In the genomic region with DNA sequence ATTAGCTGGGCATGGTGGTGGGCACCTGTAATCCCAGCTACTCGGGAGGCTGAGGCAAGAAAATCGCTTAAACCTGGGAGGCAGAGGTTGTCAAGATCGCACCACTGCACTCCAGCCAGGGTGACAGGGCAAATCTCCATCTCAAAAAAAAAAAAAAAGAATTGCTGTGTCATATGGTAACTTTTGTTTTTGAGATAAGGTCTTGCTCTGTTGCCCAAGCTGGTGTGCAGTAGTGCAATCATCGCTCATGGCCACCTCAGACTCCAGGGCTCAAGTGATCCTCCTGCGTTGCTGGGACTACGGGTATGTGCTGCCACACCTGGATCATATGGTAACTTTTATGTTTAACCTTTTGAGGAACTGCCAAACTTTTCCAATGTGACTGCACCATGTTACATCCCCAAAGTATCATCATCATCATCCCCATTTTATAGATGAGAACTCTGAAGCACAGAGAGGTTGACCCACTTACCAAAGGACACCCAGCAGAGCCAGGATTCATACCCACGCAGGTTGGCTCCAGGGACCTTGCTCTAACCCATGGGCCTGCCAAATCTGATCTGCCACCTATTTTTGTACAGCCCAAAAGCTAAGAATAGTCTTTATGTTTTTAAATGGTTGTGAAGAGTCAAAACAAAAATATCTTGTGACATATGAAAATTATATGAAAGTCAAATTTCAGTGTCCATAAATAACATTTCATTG, we compare ENCODE assay signal across 1 cellular context.
TF ChIP-seq lines count a peak whose summit lies in the region.

No MANE protein-coding gene starts in this region.

TF ChIP-seq in K562, 482 proteins besides CTCF, POLR2A, EP300 and RAD21 (continued from another document and continues in another):
- TF ChIP-seq, protein P1, sequence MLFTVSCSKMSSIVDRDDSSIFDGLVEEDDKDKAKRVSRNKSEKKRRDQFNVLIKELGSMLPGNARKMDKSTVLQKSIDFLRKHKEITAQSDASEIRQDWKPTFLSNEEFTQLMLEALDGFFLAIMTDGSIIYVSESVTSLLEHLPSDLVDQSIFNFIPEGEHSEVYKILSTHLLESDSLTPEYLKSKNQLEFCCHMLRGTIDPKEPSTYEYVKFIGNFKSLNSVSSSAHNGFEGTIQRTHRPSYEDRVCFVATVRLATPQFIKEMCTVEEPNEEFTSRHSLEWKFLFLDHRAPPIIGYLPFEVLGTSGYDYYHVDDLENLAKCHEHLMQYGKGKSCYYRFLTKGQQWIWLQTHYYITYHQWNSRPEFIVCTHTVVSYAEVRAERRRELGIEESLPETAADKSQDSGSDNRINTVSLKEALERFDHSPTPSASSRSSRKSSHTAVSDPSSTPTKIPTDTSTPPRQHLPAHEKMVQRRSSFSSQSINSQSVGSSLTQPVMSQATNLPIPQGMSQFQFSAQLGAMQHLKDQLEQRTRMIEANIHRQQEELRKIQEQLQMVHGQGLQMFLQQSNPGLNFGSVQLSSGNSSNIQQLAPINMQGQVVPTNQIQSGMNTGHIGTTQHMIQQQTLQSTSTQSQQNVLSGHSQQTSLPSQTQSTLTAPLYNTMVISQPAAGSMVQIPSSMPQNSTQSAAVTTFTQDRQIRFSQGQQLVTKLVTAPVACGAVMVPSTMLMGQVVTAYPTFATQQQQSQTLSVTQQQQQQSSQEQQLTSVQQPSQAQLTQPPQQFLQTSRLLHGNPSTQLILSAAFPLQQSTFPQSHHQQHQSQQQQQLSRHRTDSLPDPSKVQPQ (CRISPR knock-in tag; IDR thresholded peaks at IDR 0.05; ENCODE audit: borderline replicate concordance), result no peak
- TF ChIP-seq PTRF (tag; IDR thresholded peaks at IDR 0.05) (no peak), ZNF76 (CRISPR knock-in tag; IDR thresholded peaks at IDR 0.05; ENCODE audit: borderline replicate concordance) (no peak), FOXJ2 (tag; IDR thresholded peaks at IDR 0.05) (peak; percentile 76), EP400 (IDR thresholded peaks at IDR 0.05) (peak; percentile 47; the same call in 1 of the 2 replicates), EHMT2 (IDR thresholded peaks at IDR 0.05) (peak; percentile 77; the same call in 1 of the 2 replicates), MIER1 (IDR thresholded peaks at IDR 0.05; ENCODE audit: low read depth) (no peak), SRSF1 (IDR thresholded peaks at IDR 0.05; ENCODE audit: low read depth, low read length) (no peak), ZNF695 (CRISPR knock-in tag; IDR thresholded peaks at IDR 0.05) (no peak), ZNF707 (CRISPR knock-in tag; conservative IDR thresholded peaks at IDR 0.05) (no peak), LCOR (CRISPR knock-in tag; IDR thresholded peaks at IDR 0.05) (no peak), POU5F1 (IDR thresholded peaks at IDR 0.05; ENCODE audit: borderline replicate concordance, low read depth, low read length, partially characterized antibody) (no peak), ZNF124 (CRISPR knock-in tag; IDR thresholded peaks at IDR 0.05) (no peak), KLF1 (tag; IDR thresholded peaks at IDR 0.05) (no peak), ZNF224 (CRISPR knock-in tag; IDR thresholded peaks at IDR 0.05) (no peak), JUN (IDR thresholded peaks at IDR 0.05; ENCODE audit: borderline replicate concordance, low read depth, low read length) (peak; percentile 53; the same call in 1 of the 2 replicates), JUN (CRISPR knock-in tag; IDR thresholded peaks at IDR 0.05; ENCODE audit: borderline replicate concordance) (no peak), ZNF551 (CRISPR knock-in tag; IDR thresholded peaks at IDR 0.05) (no peak), PRPF4 (IDR thresholded peaks at IDR 0.05; ENCODE audit: insufficient read depth, low read depth, low read length, poor library complexity, severe bottlenecking) (no peak), YY1 (IDR thresholded peaks at IDR 0.05; ENCODE audit: borderline replicate concordance in 1 of 3, control insufficient read depth in 1 of 3, extremely low read depth in 1 of 3, insufficient read depth in 3 of 3, insufficient read length in 1 of 3, insufficient replicate concordance in 2 of 3, low read depth in 1 of 3, low read length in 2 of 3) (no peak), NFATC3 (IDR thresholded peaks at IDR 0.05) (no peak), ZNF780A (CRISPR knock-in tag; IDR thresholded peaks at IDR 0.05) (no peak), SREBF1 (IDR thresholded peaks at IDR 0.05; ENCODE audit: borderline replicate concordance, low read depth, low read length) (no peak), ELF2 (CRISPR knock-in tag; IDR thresholded peaks at IDR 0.05) (no peak), ZFPM2 (CRISPR knock-in tag; IDR thresholded peaks at IDR 0.05) (no peak), HDGF (IDR thresholded peaks at IDR 0.05) (peak; percentile 91), ADNP (tag; IDR thresholded peaks at IDR 0.05) (peak; percentile 99), NCOA1 (IDR thresholded peaks at IDR 0.05; ENCODE audit: low read depth) (0 out of 2 replicates have a peak, but pooled peaks have one; percentile 44), PCBP2 (IDR thresholded peaks at IDR 0.05; ENCODE audit: low read depth, low read length, poor library complexity, severe bottlenecking) (no peak), RBM34 (IDR thresholded peaks at IDR 0.05; ENCODE audit: borderline replicate concordance, insufficient read depth, low read length) (no peak), TBP (optimal IDR thresholded peaks at IDR 0.05; ENCODE audit: low read depth, low read length) (no peak), JUNB (CRISPR knock-in tag; conservative IDR thresholded peaks at IDR 0.05) (no peak), POLR3G (IDR thresholded peaks at IDR 0.05; ENCODE audit: extremely low read depth, insufficient read length, insufficient replicate concordance) (no peak), ZNF785 (CRISPR knock-in tag; IDR thresholded peaks at IDR 0.05) (no peak), ARID1B (IDR thresholded peaks at IDR 0.05) (peak; percentile 92), KDM1A (IDR thresholded peaks at IDR 0.05) (peak; percentile 82 to 96)
- TF ChIP-seq, protein P2, sequence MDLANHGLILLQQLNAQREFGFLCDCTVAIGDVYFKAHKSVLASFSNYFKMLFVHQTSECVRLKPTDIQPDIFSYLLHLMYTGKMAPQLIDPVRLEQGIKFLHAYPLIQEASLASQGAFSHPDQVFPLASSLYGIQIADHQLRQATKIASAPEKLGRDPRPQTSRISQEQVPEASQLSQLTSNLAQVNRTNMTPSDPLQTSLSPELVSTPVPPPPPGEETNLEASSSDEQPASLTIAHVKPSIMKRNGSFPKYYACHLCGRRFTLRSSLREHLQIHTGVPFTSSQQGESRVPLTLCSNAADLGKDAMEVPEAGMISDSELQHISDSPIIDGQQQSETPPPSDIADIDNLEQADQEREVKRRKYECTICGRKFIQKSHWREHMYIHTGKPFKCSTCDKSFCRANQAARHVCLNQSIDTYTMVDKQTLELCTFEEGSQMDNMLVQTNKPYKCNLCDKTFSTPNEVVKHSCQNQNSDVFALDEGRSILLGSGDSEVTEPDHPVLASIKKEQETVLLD (IDR thresholded peaks at IDR 0.05), result peak; percentile 21; the same call in 1 of the 2 replicates
- TF ChIP-seq, protein P3, sequence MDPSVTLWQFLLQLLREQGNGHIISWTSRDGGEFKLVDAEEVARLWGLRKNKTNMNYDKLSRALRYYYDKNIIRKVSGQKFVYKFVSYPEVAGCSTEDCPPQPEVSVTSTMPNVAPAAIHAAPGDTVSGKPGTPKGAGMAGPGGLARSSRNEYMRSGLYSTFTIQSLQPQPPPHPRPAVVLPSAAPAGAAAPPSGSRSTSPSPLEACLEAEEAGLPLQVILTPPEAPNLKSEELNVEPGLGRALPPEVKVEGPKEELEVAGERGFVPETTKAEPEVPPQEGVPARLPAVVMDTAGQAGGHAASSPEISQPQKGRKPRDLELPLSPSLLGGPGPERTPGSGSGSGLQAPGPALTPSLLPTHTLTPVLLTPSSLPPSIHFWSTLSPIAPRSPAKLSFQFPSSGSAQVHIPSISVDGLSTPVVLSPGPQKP (CRISPR knock-in tag; IDR thresholded peaks at IDR 0.05), result no peak
- TF ChIP-seq, protein P4, sequence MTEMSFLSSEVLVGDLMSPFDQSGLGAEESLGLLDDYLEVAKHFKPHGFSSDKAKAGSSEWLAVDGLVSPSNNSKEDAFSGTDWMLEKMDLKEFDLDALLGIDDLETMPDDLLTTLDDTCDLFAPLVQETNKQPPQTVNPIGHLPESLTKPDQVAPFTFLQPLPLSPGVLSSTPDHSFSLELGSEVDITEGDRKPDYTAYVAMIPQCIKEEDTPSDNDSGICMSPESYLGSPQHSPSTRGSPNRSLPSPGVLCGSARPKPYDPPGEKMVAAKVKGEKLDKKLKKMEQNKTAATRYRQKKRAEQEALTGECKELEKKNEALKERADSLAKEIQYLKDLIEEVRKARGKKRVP (CRISPR knock-in tag; IDR thresholded peaks at IDR 0.05), result no peak
- TF ChIP-seq, protein P5, sequence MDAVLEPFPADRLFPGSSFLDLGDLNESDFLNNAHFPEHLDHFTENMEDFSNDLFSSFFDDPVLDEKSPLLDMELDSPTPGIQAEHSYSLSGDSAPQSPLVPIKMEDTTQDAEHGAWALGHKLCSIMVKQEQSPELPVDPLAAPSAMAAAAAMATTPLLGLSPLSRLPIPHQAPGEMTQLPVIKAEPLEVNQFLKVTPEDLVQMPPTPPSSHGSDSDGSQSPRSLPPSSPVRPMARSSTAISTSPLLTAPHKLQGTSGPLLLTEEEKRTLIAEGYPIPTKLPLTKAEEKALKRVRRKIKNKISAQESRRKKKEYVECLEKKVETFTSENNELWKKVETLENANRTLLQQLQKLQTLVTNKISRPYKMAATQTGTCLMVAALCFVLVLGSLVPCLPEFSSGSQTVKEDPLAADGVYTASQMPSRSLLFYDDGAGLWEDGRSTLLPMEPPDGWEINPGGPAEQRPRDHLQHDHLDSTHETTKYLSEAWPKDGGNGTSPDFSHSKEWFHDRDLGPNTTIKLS (IDR thresholded peaks at IDR 0.05; ENCODE audit: borderline replicate concordance, low read depth), result 0 out of 2 replicates have a peak, but pooled peaks have one; percentile 29
- TF ChIP-seq, protein P6, sequence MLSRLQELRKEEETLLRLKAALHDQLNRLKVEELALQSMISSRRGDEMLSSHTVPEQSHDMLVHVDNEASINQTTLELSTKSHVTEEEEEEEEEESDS (CRISPR knock-in tag; IDR thresholded peaks at IDR 0.05), result no peak
- TF ChIP-seq, protein P7, sequence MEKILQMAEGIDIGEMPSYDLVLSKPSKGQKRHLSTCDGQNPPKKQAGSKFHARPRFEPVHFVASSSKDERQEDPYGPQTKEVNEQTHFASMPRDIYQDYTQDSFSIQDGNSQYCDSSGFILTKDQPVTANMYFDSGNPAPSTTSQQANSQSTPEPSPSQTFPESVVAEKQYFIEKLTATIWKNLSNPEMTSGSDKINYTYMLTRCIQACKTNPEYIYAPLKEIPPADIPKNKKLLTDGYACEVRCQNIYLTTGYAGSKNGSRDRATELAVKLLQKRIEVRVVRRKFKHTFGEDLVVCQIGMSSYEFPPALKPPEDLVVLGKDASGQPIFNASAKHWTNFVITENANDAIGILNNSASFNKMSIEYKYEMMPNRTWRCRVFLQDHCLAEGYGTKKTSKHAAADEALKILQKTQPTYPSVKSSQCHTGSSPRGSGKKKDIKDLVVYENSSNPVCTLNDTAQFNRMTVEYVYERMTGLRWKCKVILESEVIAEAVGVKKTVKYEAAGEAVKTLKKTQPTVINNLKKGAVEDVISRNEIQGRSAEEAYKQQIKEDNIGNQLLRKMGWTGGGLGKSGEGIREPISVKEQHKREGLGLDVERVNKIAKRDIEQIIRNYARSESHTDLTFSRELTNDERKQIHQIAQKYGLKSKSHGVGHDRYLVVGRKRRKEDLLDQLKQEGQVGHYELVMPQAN (IDR thresholded peaks at IDR 0.05; ENCODE audit: borderline replicate concordance), result no peak; the same call in 1 of the 2 replicates
- TF ChIP-seq, protein P8, sequence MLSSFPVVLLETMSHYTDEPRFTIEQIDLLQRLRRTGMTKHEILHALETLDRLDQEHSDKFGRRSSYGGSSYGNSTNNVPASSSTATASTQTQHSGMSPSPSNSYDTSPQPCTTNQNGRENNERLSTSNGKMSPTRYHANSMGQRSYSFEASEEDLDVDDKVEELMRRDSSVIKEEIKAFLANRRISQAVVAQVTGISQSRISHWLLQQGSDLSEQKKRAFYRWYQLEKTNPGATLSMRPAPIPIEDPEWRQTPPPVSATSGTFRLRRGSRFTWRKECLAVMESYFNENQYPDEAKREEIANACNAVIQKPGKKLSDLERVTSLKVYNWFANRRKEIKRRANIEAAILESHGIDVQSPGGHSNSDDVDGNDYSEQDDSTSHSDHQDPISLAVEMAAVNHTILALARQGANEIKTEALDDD (IDR thresholded peaks at IDR 0.05), result no peak
- TF ChIP-seq, protein P9, sequence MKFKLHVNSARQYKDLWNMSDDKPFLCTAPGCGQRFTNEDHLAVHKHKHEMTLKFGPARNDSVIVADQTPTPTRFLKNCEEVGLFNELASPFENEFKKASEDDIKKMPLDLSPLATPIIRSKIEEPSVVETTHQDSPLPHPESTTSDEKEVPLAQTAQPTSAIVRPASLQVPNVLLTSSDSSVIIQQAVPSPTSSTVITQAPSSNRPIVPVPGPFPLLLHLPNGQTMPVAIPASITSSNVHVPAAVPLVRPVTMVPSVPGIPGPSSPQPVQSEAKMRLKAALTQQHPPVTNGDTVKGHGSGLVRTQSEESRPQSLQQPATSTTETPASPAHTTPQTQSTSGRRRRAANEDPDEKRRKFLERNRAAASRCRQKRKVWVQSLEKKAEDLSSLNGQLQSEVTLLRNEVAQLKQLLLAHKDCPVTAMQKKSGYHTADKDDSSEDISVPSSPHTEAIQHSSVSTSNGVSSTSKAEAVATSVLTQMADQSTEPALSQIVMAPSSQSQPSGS (CRISPR knock-in tag; IDR thresholded peaks at IDR 0.05), result no peak
- TF ChIP-seq, protein P10, sequence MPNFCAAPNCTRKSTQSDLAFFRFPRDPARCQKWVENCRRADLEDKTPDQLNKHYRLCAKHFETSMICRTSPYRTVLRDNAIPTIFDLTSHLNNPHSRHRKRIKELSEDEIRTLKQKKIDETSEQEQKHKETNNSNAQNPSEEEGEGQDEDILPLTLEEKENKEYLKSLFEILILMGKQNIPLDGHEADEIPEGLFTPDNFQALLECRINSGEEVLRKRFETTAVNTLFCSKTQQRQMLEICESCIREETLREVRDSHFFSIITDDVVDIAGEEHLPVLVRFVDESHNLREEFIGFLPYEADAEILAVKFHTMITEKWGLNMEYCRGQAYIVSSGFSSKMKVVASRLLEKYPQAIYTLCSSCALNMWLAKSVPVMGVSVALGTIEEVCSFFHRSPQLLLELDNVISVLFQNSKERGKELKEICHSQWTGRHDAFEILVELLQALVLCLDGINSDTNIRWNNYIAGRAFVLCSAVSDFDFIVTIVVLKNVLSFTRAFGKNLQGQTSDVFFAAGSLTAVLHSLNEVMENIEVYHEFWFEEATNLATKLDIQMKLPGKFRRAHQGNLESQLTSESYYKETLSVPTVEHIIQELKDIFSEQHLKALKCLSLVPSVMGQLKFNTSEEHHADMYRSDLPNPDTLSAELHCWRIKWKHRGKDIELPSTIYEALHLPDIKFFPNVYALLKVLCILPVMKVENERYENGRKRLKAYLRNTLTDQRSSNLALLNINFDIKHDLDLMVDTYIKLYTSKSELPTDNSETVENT (CRISPR knock-in tag; IDR thresholded peaks at IDR 0.05), result no peak
- TF ChIP-seq, protein P11, sequence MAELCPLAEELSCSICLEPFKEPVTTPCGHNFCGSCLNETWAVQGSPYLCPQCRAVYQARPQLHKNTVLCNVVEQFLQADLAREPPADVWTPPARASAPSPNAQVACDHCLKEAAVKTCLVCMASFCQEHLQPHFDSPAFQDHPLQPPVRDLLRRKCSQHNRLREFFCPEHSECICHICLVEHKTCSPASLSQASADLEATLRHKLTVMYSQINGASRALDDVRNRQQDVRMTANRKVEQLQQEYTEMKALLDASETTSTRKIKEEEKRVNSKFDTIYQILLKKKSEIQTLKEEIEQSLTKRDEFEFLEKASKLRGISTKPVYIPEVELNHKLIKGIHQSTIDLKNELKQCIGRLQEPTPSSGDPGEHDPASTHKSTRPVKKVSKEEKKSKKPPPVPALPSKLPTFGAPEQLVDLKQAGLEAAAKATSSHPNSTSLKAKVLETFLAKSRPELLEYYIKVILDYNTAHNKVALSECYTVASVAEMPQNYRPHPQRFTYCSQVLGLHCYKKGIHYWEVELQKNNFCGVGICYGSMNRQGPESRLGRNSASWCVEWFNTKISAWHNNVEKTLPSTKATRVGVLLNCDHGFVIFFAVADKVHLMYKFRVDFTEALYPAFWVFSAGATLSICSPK (IDR thresholded peaks at IDR 0.05; ENCODE audit: borderline replicate concordance), result no peak
